In genomic region chr9:120875954-120876841, GRCh38 we compare ENCODE assay signal across 1 cellular context.
TF ChIP-seq lines count a peak whose summit lies in the region.

No MANE protein-coding gene starts in this region.

TF ChIP-seq in SK-N-SH, 30 proteins besides CTCF, POLR2A, EP300 and RAD21 (continued from another document):
- TF ChIP-seq USF2 (IDR thresholded peaks at IDR 0.05; ENCODE audit: borderline replicate concordance, low read depth, low read length) (no peak), FOXJ3 (CRISPR knock-in tag; IDR thresholded peaks at IDR 0.05) (peak; percentile 34; the same call in 1 of the 2 replicates), TEAD4 (IDR thresholded peaks at IDR 0.05; ENCODE audit: borderline replicate concordance, insufficient read depth) (0 out of 2 replicates have a peak, but pooled peaks have one; percentile 41), ELF1 (IDR thresholded peaks at IDR 0.05) (peak; percentile 41; the same call in 1 of the 2 replicates), MEF2A (IDR thresholded peaks at IDR 0.05; ENCODE audit: borderline replicate concordance, low read depth) (no peak), TAF1 (IDR thresholded peaks at IDR 0.05; ENCODE audit: borderline replicate concordance, low read depth, low read length) (0 out of 2 replicates have a peak, but pooled peaks have one; percentile 11), SMC3 (IDR thresholded peaks at IDR 0.05; ENCODE audit: low read depth, low read length) (peak; percentile 12; the same call in 1 of the 2 replicates), POLR2AphosphoS5 (IDR thresholded peaks at IDR 0.05; ENCODE audit: low read depth, low read length) (peak; percentile 49; the same call in 1 of the 2 replicates), FOSL2 (IDR thresholded peaks at IDR 0.05; ENCODE audit: borderline replicate concordance, low read depth) (peak; percentile 89), YY1 (IDR thresholded peaks at IDR 0.05; ENCODE audit: low read depth) (peak; percentile 57; the same call in 1 of the 2 replicates), ZBTB33 (IDR thresholded peaks at IDR 0.05; ENCODE audit: borderline replicate concordance, low read depth) (no peak; the same call in 1 of the 2 replicates), RCOR1 (IDR thresholded peaks at IDR 0.05; ENCODE audit: low read length) (peak; percentile 50; the same call in 1 of the 2 replicates), RFX5 (IDR thresholded peaks at IDR 0.05; ENCODE audit: low read length) (no peak), IRF3 (IDR thresholded peaks at IDR 0.05; ENCODE audit: low read depth, low read length) (no peak), TCF12 (IDR thresholded peaks at IDR 0.05) (peak; percentile 40), JUND (IDR thresholded peaks at IDR 0.05) (peak; percentile 84; the same call in 1 of the 2 replicates), MXI1 (IDR thresholded peaks at IDR 0.05; ENCODE audit: low read depth, low read length) (0 out of 2 replicates have a peak, but pooled peaks have one; percentile 20), GATA2 (CRISPR knock-in tag; IDR thresholded peaks at IDR 0.05) (0 out of 2 replicates have a peak, but pooled peaks have one; percentile 7), GABPA (IDR thresholded peaks at IDR 0.05; ENCODE audit: low read depth) (0 out of 2 replicates have a peak, but pooled peaks have one; percentile 31), SIN3A (IDR thresholded peaks at IDR 0.05; ENCODE audit: borderline replicate concordance, low read depth, low read length) (peak; percentile 65; the same call in 1 of the 2 replicates), RXRA (IDR thresholded peaks at IDR 0.05; ENCODE audit: borderline replicate concordance, low read depth) (peak; percentile 69; the same call in 1 of the 2 replicates), FOXM1 (IDR thresholded peaks at IDR 0.05; ENCODE audit: low read depth) (peak; percentile 99)
- TF ChIP-seq, protein P1, sequence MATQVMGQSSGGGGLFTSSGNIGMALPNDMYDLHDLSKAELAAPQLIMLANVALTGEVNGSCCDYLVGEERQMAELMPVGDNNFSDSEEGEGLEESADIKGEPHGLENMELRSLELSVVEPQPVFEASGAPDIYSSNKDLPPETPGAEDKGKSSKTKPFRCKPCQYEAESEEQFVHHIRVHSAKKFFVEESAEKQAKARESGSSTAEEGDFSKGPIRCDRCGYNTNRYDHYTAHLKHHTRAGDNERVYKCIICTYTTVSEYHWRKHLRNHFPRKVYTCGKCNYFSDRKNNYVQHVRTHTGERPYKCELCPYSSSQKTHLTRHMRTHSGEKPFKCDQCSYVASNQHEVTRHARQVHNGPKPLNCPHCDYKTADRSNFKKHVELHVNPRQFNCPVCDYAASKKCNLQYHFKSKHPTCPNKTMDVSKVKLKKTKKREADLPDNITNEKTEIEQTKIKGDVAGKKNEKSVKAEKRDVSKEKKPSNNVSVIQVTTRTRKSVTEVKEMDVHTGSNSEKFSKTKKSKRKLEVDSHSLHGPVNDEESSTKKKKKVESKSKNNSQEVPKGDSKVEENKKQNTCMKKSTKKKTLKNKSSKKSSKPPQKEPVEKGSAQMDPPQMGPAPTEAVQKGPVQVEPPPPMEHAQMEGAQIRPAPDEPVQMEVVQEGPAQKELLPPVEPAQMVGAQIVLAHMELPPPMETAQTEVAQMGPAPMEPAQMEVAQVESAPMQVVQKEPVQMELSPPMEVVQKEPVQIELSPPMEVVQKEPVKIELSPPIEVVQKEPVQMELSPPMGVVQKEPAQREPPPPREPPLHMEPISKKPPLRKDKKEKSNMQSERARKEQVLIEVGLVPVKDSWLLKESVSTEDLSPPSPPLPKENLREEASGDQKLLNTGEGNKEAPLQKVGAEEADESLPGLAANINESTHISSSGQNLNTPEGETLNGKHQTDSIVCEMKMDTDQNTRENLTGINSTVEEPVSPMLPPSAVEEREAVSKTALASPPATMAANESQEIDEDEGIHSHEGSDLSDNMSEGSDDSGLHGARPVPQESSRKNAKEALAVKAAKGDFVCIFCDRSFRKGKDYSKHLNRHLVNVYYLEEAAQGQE (IDR thresholded peaks at IDR 0.05; ENCODE audit: low read depth, low read length) = peak; percentile 8; the same call in 1 of the 2 replicates
